ENCODE assay signal across 26 cellular contexts in genomic region chr1:14836426-14837140, GRCh38.
"Had no signal": no experiment of that assay in that cellular context is flagged by ENCODE, and none has a peak within 500 bp of the region (broad histone marks: within the 10 kb centered on the region; RNA-seq: fewer than 3 reads in every experiment).

No MANE protein-coding gene starts in this region.

- H3K9me3 ChIP-seq: gastrocnemius medialis, suprapubic skin, upper lobe of right lung had no signal

- ATAC-seq: activated CD8-positive, alpha-beta T cell treated with anti-CD3 and anti-CD28 coated beads for 36 hours; activated naive CD8-positive, alpha-beta T cell treated with anti-CD3 and anti-CD28 coated beads, Interleukin-2, amount 50 U/mL, for 24 hours; activated T-cell treated with anti-CD3 and anti-CD28 coated beads, Interleukin-2, amount 50 U/mL, for 4 hours; activated T-helper 17 cell treated with anti-CD3 and anti-CD28 coated beads, Interleukin-2, amount 50 U/mL, for 72 hours; effector memory CD8-positive, alpha-beta T cell; gastrocnemius medialis; left cardiac atrium; left ventricle myocardium superior; naive thymus-derived CD4-positive, alpha-beta T cell; right cardiac atrium; upper lobe of right lung had no signal

- H3K4me3 ChIP-seq: gastrocnemius medialis, hepatocyte, suprapubic skin, tibial artery, upper lobe of right lung had no signal

- H3K36me3 ChIP-seq: gastrocnemius medialis, suprapubic skin, tibial artery, upper lobe of right lung had no signal

- H3K4me1 ChIP-seq: gastrocnemius medialis, suprapubic skin, tibial artery, upper lobe of right lung had no signal

- H3K4me2 ChIP-seq: hepatocyte had no signal

- DNase-seq: activated CD4-positive, alpha-beta T cell treated with anti-CD3 and anti-CD28 coated beads for 1 hour; activated CD4-positive, alpha-beta T cell treated with anti-CD3 and anti-CD28 coated beads, Interleukin-2, amount 50 U/mL, for 1 hour; activated CD8-positive, alpha-beta T cell treated with anti-CD3 and anti-CD28 coated beads for 36 hours; activated gamma-delta T cell treated with Interleukin-2 at 50 U/mL for 16 hours; activated naive CD4-positive, alpha-beta T cell treated with anti-CD3 and anti-CD28 coated beads, Interleukin-2, amount 50 U/mL, for 16 hours; activated naive CD8-positive, alpha-beta T cell treated with anti-CD3 and anti-CD28 coated beads, Interleukin-2, amount 50 U/mL, for 24 hours; activated T-cell treated with anti-CD3 and anti-CD28 coated beads, Interleukin-2, amount 50 U/mL, for 4 hours; amygdala; caudate nucleus; cortex of kidney; effector memory CD8-positive, alpha-beta T cell; erythroblast; gastrocnemius medialis; left cardiac atrium; left ventricle myocardium superior; naive thymus-derived CD4-positive, alpha-beta T cell; occipital lobe; stimulated activated CD4-positive, alpha-beta T cell treated with anti-CD3 and anti-CD28 coated beads, Interleukin-15, amount 100 ng/mL, for 24 hours; stimulated activated CD4-positive, alpha-beta T cell treated with anti-CD3 and anti-CD28 coated beads, Interleukin-2, amount 100 ng/mL, for 24 hours; stimulated activated naive CD4-positive, alpha-beta T cell; tibial artery; upper lobe of right lung had no signal

- H3K27ac ChIP-seq: gastrocnemius medialis, hepatocyte, suprapubic skin, tibial artery, upper lobe of right lung had no signal

- H3K79me2 ChIP-seq: hepatocyte had no signal

- H2AFZ ChIP-seq: hepatocyte had no signal

- H3K27me3 ChIP-seq: hepatocyte, suprapubic skin, tibial artery, upper lobe of right lung had no signal
